In the genomic region with DNA sequence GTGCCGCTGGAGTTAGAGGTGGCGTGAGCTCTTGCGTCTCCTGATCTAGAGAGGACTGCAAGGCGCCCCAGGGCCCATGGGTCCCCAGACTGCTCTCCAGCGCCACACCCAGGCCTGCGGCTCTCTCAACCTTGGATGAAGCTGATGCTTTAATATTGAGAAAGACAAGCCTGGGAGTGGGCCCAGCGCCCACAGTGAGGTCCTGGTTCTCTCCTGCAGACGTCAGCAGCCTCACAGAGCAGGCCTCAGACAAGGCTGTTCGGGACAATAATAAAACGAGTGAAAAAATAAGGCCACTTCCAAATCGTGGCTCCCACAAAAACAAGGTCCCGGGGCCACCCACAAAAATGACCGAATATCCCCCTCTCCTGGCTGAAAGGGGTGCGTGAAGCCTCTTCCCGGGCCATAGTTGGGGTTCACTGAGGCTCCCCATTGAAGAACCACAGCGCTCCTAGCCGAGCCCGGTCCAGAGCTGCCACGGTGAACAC, we compare ENCODE assay signal across 11 cellular contexts. TPM values are rescaled to one million over a fixed set of nuclear protein-coding genes. Genes with fewer than 3 reads are reported as not detected.
DNase-seq lines count a peak whose midpoint lies in the region; ATAC-seq and TF ChIP-seq lines count a peak whose summit lies in the region.
"Had no signal": no experiment of that assay in that cellular context is flagged by ENCODE, and none has a peak within 500 bp of the region (broad histone marks: within the 10 kb centered on the region; RNA-seq: fewer than 3 reads in every experiment).

No MANE protein-coding gene starts in this region.

- H3K4me3 Mint-ChIP-seq in activated naive CD8-positive, alpha-beta T cell treated with anti-CD3 and anti-CD28 coated beads, Interleukin-2, amount 10 ng/mL, durations not matched to agents 7 days and 5 days = no peak overlapping the region
- no peak overlapping the region for H3K4me3 Mint-ChIP-seq in activated naive CD8-positive, alpha-beta T cell treated with anti-CD3 and anti-CD28 coated beads, Interleukin-2, amount 50 U/mL, for 24 hours
- no peak overlapping the region for H3K4me3 Mint-ChIP-seq in type B pancreatic cell

- no peaks in the 10 kb centered on the region for H3K9me3 Mint-ChIP-seq in activated naive CD8-positive, alpha-beta T cell treated with anti-CD3 and anti-CD28 coated beads, Interleukin-2, amount 10 ng/mL, durations not matched to agents 7 days and 5 days
- H3K9me3 Mint-ChIP-seq in activated naive CD8-positive, alpha-beta T cell treated with anti-CD3 and anti-CD28 coated beads, Interleukin-2, amount 50 U/mL, for 24 hours = no peaks in the 10 kb centered on the region
- no peaks in the 10 kb centered on the region for H3K9me3 Mint-ChIP-seq in type B pancreatic cell

- no peaks in the 10 kb centered on the region for H3K4me1 ChIP-seq in HAP-1
- H3K4me1 ChIP-seq: parathyroid adenoma had no signal

- peak; percentile 30 for ATAC-seq in activated naive CD8-positive, alpha-beta T cell treated with anti-CD3 and anti-CD28 coated beads, Interleukin-2, amount 10 ng/mL, durations not matched to agents 7 days and 5 days (ENCODE audit: low read depth)
- no peak for ATAC-seq in activated naive CD8-positive, alpha-beta T cell treated with anti-CD3 and anti-CD28 coated beads, Interleukin-2, amount 50 U/mL, for 24 hours

- no peak overlapping the region for H3K4me3 ChIP-seq in epithelial cell of proximal tubule (ENCODE audit: low read depth, low read length)
- no peak overlapping the region for H3K4me3 ChIP-seq in HAP-1
- H3K4me3 ChIP-seq: BLaER1 treated with 17β-estradiol and CSF1 and Interleukin-3, amounts not matched to agents 10 nM and 100 nM had no signal

- H3K36me3 Mint-ChIP-seq in activated naive CD8-positive, alpha-beta T cell treated with anti-CD3 and anti-CD28 coated beads, Interleukin-2, amount 10 ng/mL, durations not matched to agents 7 days and 5 days = no peaks in the 10 kb centered on the region
- no peaks in the 10 kb centered on the region for H3K36me3 Mint-ChIP-seq in activated naive CD8-positive, alpha-beta T cell treated with anti-CD3 and anti-CD28 coated beads, Interleukin-2, amount 50 U/mL, for 24 hours (ENCODE audit: low read depth)
- no peaks in the 10 kb centered on the region for H3K36me3 Mint-ChIP-seq in type B pancreatic cell

- DNase-seq in activated naive CD8-positive, alpha-beta T cell treated with anti-CD3 and anti-CD28 coated beads, Interleukin-2, amount 10 ng/mL, durations not matched to agents 7 days and 5 days = no peak
- no peak for DNase-seq in activated naive CD8-positive, alpha-beta T cell treated with anti-CD3 and anti-CD28 coated beads, Interleukin-2, amount 50 U/mL, for 24 hours
- DNase-seq in OCI-M1 (lab: John Stamatoyannopoulos, UW) (peak; percentile 72), epithelial cell of proximal tubule (ENCODE audit: low read depth) (no peak), NCI-H345 treated with DMSO at 0.1 percent for 48 hours (lab: John Stamatoyannopoulos, UW; ENCODE audit: unreplicated experiment) (no peak), HAP-1 (ENCODE audit: low spot score in 2 of 2) (no peak), type B pancreatic cell (ENCODE audit: extremely low spot score, unreplicated experiment) (no peak)
- peak; percentile 2 for DNase-seq in stimulated activated naive CD4-positive, alpha-beta T cell treated with Interleukin-2 at 50 U/mL for 16 hours (lab: John Stamatoyannopoulos, UW)
- DNase-seq: caudate nucleus had no signal

- in situ Hi-C loops in HAP-1 (cut with MboI; ENCODE audit: low sequenced_read_pairs) = no loop called here

- POLR2A ChIA-PET in activated naive CD8-positive, alpha-beta T cell treated with anti-CD3 and anti-CD28 coated beads, Interleukin-2, amount 10 ng/mL, durations not matched to agents 7 days and 5 days (lab: Charles Lee) = interaction anchor here (0.7 kb wide), 1 partner anchor 27 kb away, joined by 3 read pairs; no protein-coding TSS in a partner anchor

- TF ChIP-seq CTCF in epithelial cell of proximal tubule (conservative IDR thresholded peaks at IDR 0.05; ENCODE audit: low read depth, low read length) = peak; percentile 4
- no peak for TF ChIP-seq CTCF in type B pancreatic cell (conservative IDR thresholded peaks at IDR 0.05)

- no peaks in the 10 kb centered on the region for H3K27me3 ChIP-seq in HAP-1 (ENCODE audit: low read depth)
- H3K27me3 ChIP-seq: BLaER1 treated with 17β-estradiol and CSF1 and Interleukin-3, amounts not matched to agents 10 nM and 100 nM had no signal

- H3K4me1 Mint-ChIP-seq in activated naive CD8-positive, alpha-beta T cell treated with anti-CD3 and anti-CD28 coated beads, Interleukin-2, amount 10 ng/mL, durations not matched to agents 7 days and 5 days = no peaks in the 10 kb centered on the region
- H3K4me1 Mint-ChIP-seq in activated naive CD8-positive, alpha-beta T cell treated with anti-CD3 and anti-CD28 coated beads, Interleukin-2, amount 50 U/mL, for 24 hours = no peaks in the 10 kb centered on the region
- peaks cover 5% of the 10 kb centered on the region for H3K4me1 Mint-ChIP-seq in type B pancreatic cell (ENCODE audit: unreplicated experiment)

- no peaks in the 10 kb centered on the region for H3K27me3 Mint-ChIP-seq in activated naive CD8-positive, alpha-beta T cell treated with anti-CD3 and anti-CD28 coated beads, Interleukin-2, amount 10 ng/mL, durations not matched to agents 7 days and 5 days
- no peaks in the 10 kb centered on the region for H3K27me3 Mint-ChIP-seq in activated naive CD8-positive, alpha-beta T cell treated with anti-CD3 and anti-CD28 coated beads, Interleukin-2, amount 50 U/mL, for 24 hours
- H3K27me3 Mint-ChIP-seq in type B pancreatic cell = no peaks in the 10 kb centered on the region

- no peaks in the 10 kb centered on the region for H3K36me3 ChIP-seq in HAP-1 (replicated peaks)
- H3K36me3 ChIP-seq: BLaER1 treated with 17β-estradiol and CSF1 and Interleukin-3, amounts not matched to agents 10 nM and 100 nM had no signal

- no peaks in the 10 kb centered on the region for H3K9me3 ChIP-seq in HAP-1
- H3K9me3 ChIP-seq: BLaER1 treated with 17β-estradiol and CSF1 and Interleukin-3, amounts not matched to agents 10 nM and 100 nM had no signal

- H3K27ac Mint-ChIP-seq in activated naive CD8-positive, alpha-beta T cell treated with anti-CD3 and anti-CD28 coated beads, Interleukin-2, amount 10 ng/mL, durations not matched to agents 7 days and 5 days = no peak overlapping the region
- no peak overlapping the region for H3K27ac Mint-ChIP-seq in activated naive CD8-positive, alpha-beta T cell treated with anti-CD3 and anti-CD28 coated beads, Interleukin-2, amount 50 U/mL, for 24 hours
- no peak overlapping the region for H3K27ac Mint-ChIP-seq in type B pancreatic cell

RNA-seq across cellular contexts. Expression of a gene that starts 6.0 kb away (rescaled TPM):
- not detected for total RNA-seq in activated naive CD8-positive, alpha-beta T cell treated with anti-CD3 and anti-CD28 coated beads, Interleukin-2, amount 10 ng/mL, durations not matched to agents 7 days and 5 days
- not detected in 2 replicates for total RNA-seq in epithelial cell of proximal tubule
- total RNA-seq in type B pancreatic cell (ENCODE audit: low replicate concordance) = 0.81 TPM in 1 of 2 replicates, not detected in the other

RNA-seq across cellular contexts. Expression of a gene that starts 18.0 kb away (rescaled TPM):
- total RNA-seq in activated naive CD8-positive, alpha-beta T cell treated with anti-CD3 and anti-CD28 coated beads, Interleukin-2, amount 10 ng/mL, durations not matched to agents 7 days and 5 days = not detected
- not detected in 2 replicates for total RNA-seq in epithelial cell of proximal tubule
- 0.12 TPM in 1 of 2 replicates, not detected in the other for total RNA-seq in type B pancreatic cell (ENCODE audit: low replicate concordance)

RNA-seq across cellular contexts. Expression of a gene that starts 27.0 kb away (rescaled TPM):
- total RNA-seq in activated naive CD8-positive, alpha-beta T cell treated with anti-CD3 and anti-CD28 coated beads, Interleukin-2, amount 10 ng/mL, durations not matched to agents 7 days and 5 days = 1 to 10 TPM; 1.5 to 1.8 TPM
- total RNA-seq in epithelial cell of proximal tubule (0.29 and 2.7 TPM in 2 replicates), type B pancreatic cell (ENCODE audit: low replicate concordance) (5.4 and 13.8 TPM in 2 replicates)

RNA-seq across cellular contexts. Expression of a gene that starts 32.2 kb away (rescaled TPM):
- 100 to 1,000 TPM; 183 to 193 TPM for total RNA-seq in activated naive CD8-positive, alpha-beta T cell treated with anti-CD3 and anti-CD28 coated beads, Interleukin-2, amount 10 ng/mL, durations not matched to agents 7 days and 5 days
- total RNA-seq in epithelial cell of proximal tubule = 65.8 and 125 TPM in 2 replicates
- 135 and 178 TPM in 2 replicates for total RNA-seq in type B pancreatic cell (ENCODE audit: low replicate concordance)

Comparison
In these comparisons a context has a peak if more than half of its experiments do, and no peak if none do; other contexts are left out.
1. DNase-seq: peak in OCI-M1 (single experiment) and stimulated activated naive CD4-positive, alpha-beta T cell treated with Interleukin-2 at 50 U/mL for 16 hours (single experiment); none in activated naive CD8-positive, alpha-beta T cell treated with anti-CD3 and anti-CD28 coated beads, Interleukin-2, amount 10 ng/mL, durations not matched to agents 7 days and 5 days (single experiment), activated naive CD8-positive, alpha-beta T cell treated with anti-CD3 and anti-CD28 coated beads, Interleukin-2, amount 50 U/mL, for 24 hours (single experiment), epithelial cell of proximal tubule (single experiment), NCI-H345 treated with DMSO at 0.1 percent for 48 hours (single experiment), HAP-1 (0 of 2) and type B pancreatic cell (single experiment).